19 cellular contexts compared by ENCODE assay signal in the genomic region with DNA sequence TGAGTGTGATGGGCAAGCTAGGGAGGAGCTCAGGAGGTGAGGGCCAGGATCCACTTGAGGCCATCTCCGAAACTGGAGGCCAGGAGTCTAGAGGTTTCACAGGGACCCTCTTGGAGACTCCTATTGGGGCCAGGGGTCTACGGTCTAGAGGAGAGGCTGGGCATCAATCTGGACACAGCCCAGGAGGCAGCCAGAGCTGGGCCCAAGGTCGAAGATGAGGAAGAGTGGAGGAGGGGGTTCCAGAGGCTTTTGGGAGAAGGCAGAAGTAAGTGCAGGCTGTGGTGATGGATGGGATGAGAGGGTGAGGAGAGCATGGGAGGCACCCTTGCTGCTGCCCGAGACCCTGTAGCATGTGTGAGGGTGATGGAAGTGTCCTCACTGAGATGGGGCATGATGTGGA. TPM values are rescaled to one million over a fixed set of nuclear protein-coding genes. Genes with fewer than 3 reads are reported as not detected.
A peak's percentile ranks its signal among the peaks of the same experiment; 100 is the strongest.
DNase-seq lines count a peak whose midpoint lies in the region; ATAC-seq, FAIRE-seq and TF ChIP-seq lines count a peak whose summit lies in the region.
"Had no signal": no experiment of that assay in that cellular context is flagged by ENCODE, and none has a peak within 500 bp of the region (broad histone marks: within the 10 kb centered on the region; RNA-seq: fewer than 3 reads in every experiment).

No MANE protein-coding gene starts in this region.

- no peak overlapping the region for H3K9ac ChIP-seq in H1 (replicated peaks in 1 of 4; ENCODE audit: extremely low read depth in 1 of 4, low read depth in 3 of 4, low read length in 3 of 4)
- H3K9ac ChIP-seq: KMS-11 had no signal

- POLR2A ChIA-PET in H1 (lab: Charles Lee; ENCODE audit: partially characterized antibody) = no interaction called here

- FAIRE-seq in H1 (lab: Jason Lieb, UNC) = no peak

- no peak overlapping the region for H4K91ac ChIP-seq in H1 (replicated peaks; ENCODE audit: insufficient read length, low read length)

- TF ChIP-seq EP300 in H1 (IDR thresholded peaks at IDR 0.05; ENCODE audit: borderline replicate concordance in 1 of 2, low read depth in 2 of 2, low read length in 2 of 2) = no peak
- TF ChIP-seq EP300 in ovary (IDR thresholded peaks at IDR 0.05) = no peak

- no peaks in the 10 kb centered on the region for H3K79me1 ChIP-seq in H1 (ENCODE audit: low read depth, low read length)

- H3K79me2 ChIP-seq in H1 (ENCODE audit: control insufficient read depth in 1 of 2, insufficient read depth in 2 of 2, low read length in 2 of 2) = no peaks in the 10 kb centered on the region

- H2BK15ac ChIP-seq in H1 (ENCODE audit: low read length) = peak overlapping the region; percentile 40; the same call in 1 of the 2 replicates

- H3K9me3 ChIP-seq in T-helper 17 cell (ENCODE audit: control insufficient read depth, low read length, poor library complexity, severe bottlenecking) (no peaks in the 10 kb centered on the region), H1 (ENCODE audit: insufficient read depth in 2 of 2, low read depth in 1 of 2, low read length in 1 of 2) (0 out of 4 replicates have a peak, but pooled peaks cover 0 to 2% of the 10 kb centered on the region in 2 experiments), lung (ENCODE audit: control insufficient read depth in 2 of 2, insufficient read depth in 1 of 2, low read length in 1 of 2) (no peaks in the 10 kb centered on the region), ovary (no peaks in the 10 kb centered on the region)

- peak overlapping the region; percentile 60 for H3K27ac Mint-ChIP-seq in T-helper 17 cell
- H3K27ac Mint-ChIP-seq: activated CD4-positive, alpha-beta memory T cell treated with anti-CD3 and anti-CD28 coated beads for 36 hours; progenitor cell of endocrine pancreas had no signal

- no peak for DNase-seq in T-helper 17 cell
- no peak for DNase-seq in H1 (ENCODE audit: low read depth in 1 of 2, low spot score in 2 of 2)
- no peak for DNase-seq in lung (ENCODE audit: low spot score)
- DNase-seq in ovary = no peak
- DNase-seq in NCI-H446 treated with DMSO at 0.1 percent for 48 hours (lab: John Stamatoyannopoulos, UW) = no peak
- DNase-seq in NCI-H2171 (lab: John Stamatoyannopoulos, UW) = no peak
- DNase-seq: activated CD4-positive, alpha-beta memory T cell treated with anti-CD3 and anti-CD28 coated beads for 36 hours; activated T-cell treated with anti-CD3 and anti-CD28 coated beads, Interleukin-2, amount 50 U/mL, for 48 hours; CD4-positive, alpha-beta memory T cell; effector memory CD4-positive, alpha-beta T cell; NCI-H2081; NCI-H524 treated with DMSO at 0.1 percent for 48 hours; SIG-M5; stimulated activated naive CD8-positive, alpha-beta T cell treated with anti-CD3 and anti-CD28 coated beads, Interleukin-15, Interleukin-2, amounts not matched to agents 100 U/mL and 50 U/mL, for 24 hours had no signal

- H3K4ac ChIP-seq in H1 (replicated peaks; ENCODE audit: insufficient read length, low read depth, low read length) = no peak overlapping the region

- H3K4me3 ChIP-seq in H1 (ENCODE audit: extremely low read depth in 1 of 4, insufficient read depth in 2 of 4, low read depth in 3 of 4, low read length in 4 of 4) = no peak overlapping the region
- no peak overlapping the region for H3K4me3 ChIP-seq in lung
- H3K4me3 ChIP-seq in skin epidermis = no peak overlapping the region
- H3K4me3 ChIP-seq in ovary = no peak overlapping the region

- H3K23ac ChIP-seq in H1 (ENCODE audit: insufficient read length) = no peak overlapping the region

- H3K14ac ChIP-seq in H1 (ENCODE audit: insufficient read length) = no peak overlapping the region

- WGBS in H1 (ENCODE audit: extremely low coverage in 1 of 2, insufficient coverage in 1 of 2, insufficient read length in 1 of 2, insufficient replicate concordance in 2 of 2, low coverage in 1 of 2, low lambda C conversion rate in 2 of 2, missing lambda C conversion rate in 1 of 2), 2 experiments = 85% methylated on average over 4 of the region's 4 CpGs; no CpG with 5 or more reads in 1 of the 2 experiments
- WGBS in lung, 2 donors = 77 to 95% methylated on average over 4 of the region's 4 CpGs
- WGBS in ovary, 3 donors = 73 to 85% (median 75%) methylated on average over 4 of the region's 4 CpGs

- no peaks in the 10 kb centered on the region for H4K20me1 ChIP-seq in H1 (replicated peaks in 1 of 2; ENCODE audit: control insufficient read depth in 1 of 2, insufficient read depth in 2 of 2, low read length in 2 of 2)

- H3K23me2 ChIP-seq in H1 (ENCODE audit: low read depth, low read length) = 0 out of 2 replicates have a peak, but pooled peaks cover 1% of the 10 kb centered on the region

- no peak for TF ChIP-seq CTCF in H1 (IDR thresholded peaks at IDR 0.05; ENCODE audit: control extremely low read depth in 1 of 3, insufficient read depth in 1 of 3, low read depth in 1 of 3, low read length in 3 of 3)
- TF ChIP-seq CTCF in lung (IDR thresholded peaks at IDR 0.05; ENCODE audit: control extremely low read depth, extremely low read depth) = no peak
- no peak for TF ChIP-seq CTCF in ovary (IDR thresholded peaks at IDR 0.05)

- CTCF ChIA-PET in H1 (lab: Charles Lee; ENCODE audit: partially characterized antibody) = interaction anchor here (1.1 to 4.7 kb wide), 2 partner anchors 15 to 24 kb away, joined by 5 to 36 read pairs; no protein-coding TSS in a partner anchor

- peaks cover 2% of the 10 kb centered on the region for H3K4me1 Mint-ChIP-seq in T-helper 17 cell
- H3K4me1 Mint-ChIP-seq: CD4-positive, alpha-beta memory T cell; central memory CD8-positive, alpha-beta T cell had no signal

- TF ChIP-seq POLR2A in H1 (IDR thresholded peaks at IDR 0.05; ENCODE audit: control extremely low read depth in 1 of 2, low read depth in 2 of 2, low read length in 2 of 2) (no peak), ovary (IDR thresholded peaks at IDR 0.05) (no peak)

- H2AK5ac ChIP-seq in H1 (ENCODE audit: low read depth, low read length) = no peak overlapping the region

- H3K4me3 Mint-ChIP-seq in T-helper 17 cell = no peak overlapping the region
- H3K4me3 Mint-ChIP-seq: activated CD4-positive, alpha-beta memory T cell treated with anti-CD3 and anti-CD28 coated beads for 36 hours; CD4-positive, alpha-beta memory T cell; central memory CD8-positive, alpha-beta T cell had no signal

- H4K8ac ChIP-seq in H1 (ENCODE audit: extremely low read depth, insufficient read depth, low read length) = no peak overlapping the region

- no peaks in the 10 kb centered on the region for H3K27me3 ChIP-seq in H1 (replicated peaks in 1 of 4; ENCODE audit: control insufficient read depth in 3 of 4, extremely low read depth in 1 of 4, insufficient read depth in 3 of 4, low read length in 3 of 4)
- no peaks in the 10 kb centered on the region for H3K27me3 ChIP-seq in lung (ENCODE audit: control insufficient read depth, insufficient read depth)
- no peaks in the 10 kb centered on the region for H3K27me3 ChIP-seq in ovary

- peaks cover 36% of the 10 kb centered on the region for H3K27me3 Mint-ChIP-seq in T-helper 17 cell
- H3K27me3 Mint-ChIP-seq: progenitor cell of endocrine pancreas had no signal

- no peak overlapping the region for H3K4me2 ChIP-seq in H1 (ENCODE audit: insufficient read depth in 1 of 2, low read depth in 2 of 2, low read length in 2 of 2)
- H3K4me2 ChIP-seq: KMS-11 had no signal

- no peaks in the 10 kb centered on the region for H3K36me3 Mint-ChIP-seq in T-helper 17 cell (ENCODE audit: low read depth)
- H3K36me3 Mint-ChIP-seq: activated CD4-positive, alpha-beta memory T cell treated with anti-CD3 and anti-CD28 coated beads for 36 hours; CD4-positive, alpha-beta memory T cell had no signal

- intact Hi-C loops in ovary (cut with DNase I) = no loop called here

- no peak overlapping the region for H2BK20ac ChIP-seq in H1 (ENCODE audit: low read length)

- H3K4me1 ChIP-seq in H1 (replicated peaks in 1 of 4; ENCODE audit: control insufficient read depth in 3 of 4, insufficient read depth in 4 of 4, low read length in 3 of 4) (peaks cover 0 to 18% (median 10%) of the 10 kb centered on the region in 4 experiments; a peak in 6 of 7 replicates), lung (ENCODE audit: control insufficient read depth in 2 of 2, insufficient read depth in 2 of 2, low read length in 2 of 2) (peaks cover 0 to 8% of the 10 kb centered on the region in 2 donors), ovary (ENCODE audit: insufficient read depth) (peaks cover 16% of the 10 kb centered on the region)

- no peaks in the 10 kb centered on the region for H3K36me3 ChIP-seq in H1 (ENCODE audit: control insufficient read depth in 2 of 4, insufficient read depth in 4 of 4, low read length in 3 of 4)
- no peaks in the 10 kb centered on the region for H3K36me3 ChIP-seq in lung (ENCODE audit: control insufficient read depth in 2 of 2, insufficient read depth in 2 of 2, low read length in 2 of 2)
- no peaks in the 10 kb centered on the region for H3K36me3 ChIP-seq in ovary

- H2AFZ ChIP-seq in H1 (ENCODE audit: low read length) = no peak overlapping the region

- ATAC-seq in T-helper 17 cell (no peak), lung (ENCODE audit: insufficient read depth, low FRiP score) (no peak), GM21390 (IDR thresholded peaks at IDR 0.05; ENCODE audit: unreplicated experiment) (no peak)
- ATAC-seq: stimulated activated naive CD8-positive, alpha-beta T cell treated with anti-CD3 and anti-CD28 coated beads, Interleukin-15, Interleukin-2, amounts not matched to agents 100 U/mL and 50 U/mL, for 24 hours had no signal

- H3K56ac ChIP-seq in H1 (replicated peaks; ENCODE audit: insufficient read length, low read depth, low read length) = no peak overlapping the region

- no peak overlapping the region for H4K5ac ChIP-seq in H1 (ENCODE audit: insufficient read length, low read depth, low read length)

- H2BK120ac ChIP-seq in H1 (replicated peaks; ENCODE audit: low read depth, low read length) = no peak overlapping the region

- no peak for TF ChIP-seq RAD21 in H1 (IDR thresholded peaks at IDR 0.05 in 1 of 2, conservative IDR thresholded peaks at IDR 0.05 in 1 of 2; ENCODE audit: low read depth in 2 of 2, low read length in 2 of 2)

- no peak overlapping the region for H2BK5ac ChIP-seq in H1 (ENCODE audit: low read depth, low read length)

- H3K18ac ChIP-seq in H1 (ENCODE audit: extremely low read depth, low read length) = no peak overlapping the region

- no peak overlapping the region for H2BK12ac ChIP-seq in H1 (ENCODE audit: low read depth, low read length)

- H3K27ac ChIP-seq in H1 (ENCODE audit: low read depth, low read length) (no peak overlapping the region), lung (ENCODE audit: low read depth in 1 of 2, low read length in 1 of 2) (peak overlapping the region; percentile 64 to 81), skin epidermis (peak overlapping the region in 17 of 21 experiments; percentile 18 to 91 (median 67)), ovary (no peak overlapping the region)
- H3K27ac ChIP-seq: KMS-11 had no signal

RNA-seq across cellular contexts. Expression of a gene that starts 56.6 kb away (rescaled TPM):
- total RNA-seq in T-helper 17 cell = 10 to 100 TPM in 1 of 2 donors, 1 to 10 TPM in 1; 3.2 to 11.5 TPM
- total RNA-seq in H1 (2021; fragmentation: NEBNext Ultra II Directional; extraction: Animal tissue kit (Norgen Biotek cat#: 25700)) = 0.44 and 0.99 TPM in 2 replicates
- 1.9 and 2.0 TPM in 2 replicates for polyA plus RNA-seq in H1 (2011; rRNA removed)
- polyA plus RNA-seq in H1 (2011; cell fraction: cytosol; rRNA removed) = 1.0 TPM
- polyA plus RNA-seq in H1 (2011; cell fraction: nucleus; rRNA removed) = 0.88 TPM
- polyA plus RNA-seq in H1 (2012, experiment 1 of 2) = 1.0 to 3.3 TPM (median 1.7 TPM) in 4 replicates
- 1.0 TPM for polyA plus RNA-seq in H1 (2012, experiment 2 of 2)
- polyA plus RNA-seq in H1 (2013, experiment 1 of 2) = 1.1 TPM
- polyA plus RNA-seq in H1 (2013, experiment 2 of 2) = 1.2 TPM
- polyA minus RNA-seq in H1 (2011; rRNA and poly(A)+ RNA removed) = 0.95 and 1.2 TPM in 2 replicates
- 1.2 TPM for polyA minus RNA-seq in H1 (2011; cell fraction: cytosol; rRNA and poly(A)+ RNA removed)
- 0.50 TPM for polyA minus RNA-seq in H1 (2011; cell fraction: nucleus; rRNA and poly(A)+ RNA removed)
- 10 to 100 TPM; 38.3 to 69.9 TPM for total RNA-seq in lung
- polyA plus RNA-seq in lung = 100 to 1,000 TPM; 100 to 159 TPM
- total RNA-seq in ovary = 10 to 100 TPM in 5 of 7 donors, 1 to 10 TPM in 2; 3.2 to 47.1 (median 29.5) TPM
- 10 to 100 TPM; 19.4 to 39.9 TPM for polyA plus RNA-seq in ovary

Comparison
In these comparisons a context has a peak if more than half of its experiments do, and no peak if none do; other contexts are left out.
1. H3K27ac ChIP-seq: peak in lung (2 of 2) and skin epidermis (17 of 21); none in H1 (single experiment) and ovary (0 of 2).